8 cellular contexts compared by ENCODE assay signal in the genomic region with DNA sequence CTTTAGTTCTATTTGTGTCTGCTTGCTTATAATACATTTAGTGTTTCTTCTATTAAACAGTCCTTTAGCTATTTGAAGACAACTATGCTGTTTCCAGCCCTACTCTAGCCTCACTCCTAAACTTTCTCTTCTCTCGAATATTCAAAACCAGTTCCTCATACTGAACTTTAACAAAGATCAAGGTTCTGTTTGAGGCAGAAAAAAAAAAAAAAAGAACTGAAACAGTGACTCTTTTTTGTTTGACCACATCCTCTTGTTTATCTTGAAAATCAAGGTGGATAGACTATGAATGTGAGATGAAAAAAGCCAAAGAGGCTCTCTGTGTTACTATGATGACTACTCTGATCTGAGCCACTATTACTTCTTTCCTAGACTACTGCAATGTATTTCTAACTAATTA.
DNase-seq lines count a peak whose midpoint lies in the region; ATAC-seq and TF ChIP-seq lines count a peak whose summit lies in the region.

No MANE protein-coding gene starts in this region.

- ATAC-seq in GM18511 (IDR thresholded peaks at IDR 0.05; ENCODE audit: unreplicated experiment): peak; percentile 93
- peak; percentile 96 for ATAC-seq in GM21723 (IDR thresholded peaks at IDR 0.05; ENCODE audit: unreplicated experiment)
- no peak for ATAC-seq in gastrocnemius medialis

- TF ChIP-seq POLR2A in gastrocnemius medialis (IDR thresholded peaks at IDR 0.05): no peak

- no peaks in the 10 kb centered on the region for H3K36me3 ChIP-seq in effector memory CD4-positive, alpha-beta T cell (ENCODE audit: control insufficient read depth, insufficient read depth, low read length)
- H3K36me3 ChIP-seq in gastrocnemius medialis: no peaks in the 10 kb centered on the region

- intact Hi-C loops in gastrocnemius medialis (cut with DNase I; ENCODE audit: low total_unique reads): no loop called here

- H3K27me3 ChIP-seq in effector memory CD4-positive, alpha-beta T cell (replicated peaks; ENCODE audit: control insufficient read depth, insufficient read depth, low read length, poor library complexity, severe bottlenecking): no peaks in the 10 kb centered on the region
- no peaks in the 10 kb centered on the region for H3K27me3 ChIP-seq in gastrocnemius medialis

- H3K27ac ChIP-seq in effector memory CD4-positive, alpha-beta T cell (ENCODE audit: insufficient read depth, low read length, poor library complexity, severe bottlenecking): no peak overlapping the region
- no peak overlapping the region for H3K27ac ChIP-seq in gastrocnemius medialis

- peaks cover 24% of the 10 kb centered on the region for H3K4me1 ChIP-seq in effector memory CD4-positive, alpha-beta T cell (ENCODE audit: control insufficient read depth, insufficient read depth, low read length, poor library complexity, severe bottlenecking)
- H3K4me1 ChIP-seq in gastrocnemius medialis: no peaks in the 10 kb centered on the region

- H3K9me3 ChIP-seq in effector memory CD4-positive, alpha-beta T cell (ENCODE audit: control insufficient read depth, low read length): no peaks in the 10 kb centered on the region
- H3K9me3 ChIP-seq in gastrocnemius medialis: no peaks in the 10 kb centered on the region

- TF ChIP-seq CTCF in gastrocnemius medialis (IDR thresholded peaks at IDR 0.05 in 4 of 5, conservative IDR thresholded peaks at IDR 0.05 in 1 of 5): no peak

- H3K4me3 ChIP-seq in Jurkat, Clone E6-1 (ENCODE audit: low read length): no peak overlapping the region
- peak overlapping the region; percentile 23 for H3K4me3 ChIP-seq in effector memory CD4-positive, alpha-beta T cell (ENCODE audit: insufficient read depth, low read depth, low read length, poor library complexity, severe bottlenecking)
- no peak overlapping the region for H3K4me3 ChIP-seq in gastrocnemius medialis

- DNase-seq in Jurkat, Clone E6-1 (ENCODE audit: low read depth, low spot score): peak; percentile 91
- no peak for DNase-seq in effector memory CD4-positive, alpha-beta T cell
- DNase-seq in gastrocnemius medialis: no peak
- DNase-seq in DMS53 (lab: John Stamatoyannopoulos, UW): no peak
- DNase-seq in hypothalamus (lab: John Stamatoyannopoulos, UW): no peak
- no peak for DNase-seq in NCI-H2196 (lab: John Stamatoyannopoulos, UW; ENCODE audit: unreplicated experiment)

- in situ Hi-C loops in gastrocnemius medialis (cut with MboI; ENCODE audit: low sequenced_read_pairs in 4 of 4): no loop called here

Comparison
In these comparisons a context has a peak if more than half of its experiments do, and no peak if none do; other contexts are left out.
1. ATAC-seq: peak in GM18511 (single experiment) and GM21723 (single experiment); none in gastrocnemius medialis (0 of 2).